ENCODE assay signal across 10 cellular contexts in the genomic region with DNA sequence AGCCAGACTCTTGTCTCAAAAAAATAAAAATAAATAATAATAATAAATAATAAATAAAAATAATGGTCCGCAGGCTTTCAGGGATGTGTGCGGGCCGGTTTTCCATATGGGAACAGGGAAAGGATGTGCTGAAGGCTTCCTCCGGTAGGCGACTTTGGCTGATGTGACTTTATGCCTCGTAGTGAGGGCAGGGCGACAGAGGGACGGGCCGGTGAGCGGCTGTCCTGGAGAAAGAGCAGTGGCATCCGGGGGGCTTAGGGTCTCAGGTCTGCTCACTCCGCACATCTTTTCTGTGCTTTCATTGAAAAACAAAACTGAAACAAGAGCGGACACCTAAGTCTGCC. TPM values are rescaled to one million over a fixed set of nuclear protein-coding genes. Genes with fewer than 3 reads are reported as not detected.
DNase-seq lines count a peak whose midpoint lies in the region; ATAC-seq, FAIRE-seq and TF ChIP-seq lines count a peak whose summit lies in the region.
"Had no signal": no experiment of that assay in that cellular context is flagged by ENCODE, and none has a peak within 500 bp of the region (broad histone marks: within the 10 kb centered on the region; RNA-seq: fewer than 3 reads in every experiment).

No MANE protein-coding gene starts in this region.

- POLR2A ChIA-PET in activated B cell treated with CpG ODN at 0.5 μM for 24 hours (lab: Charles Lee) = no interaction called here

- ATAC-seq in GM23338 (peak; percentile 12), activated B cell treated with CpG ODN at 0.5 μM for 24 hours (ENCODE audit: low read depth) (no peak), HG02852 (IDR thresholded peaks at IDR 0.05; ENCODE audit: unreplicated experiment) (no peak)

- H3K4me3 Mint-ChIP-seq in GM23338 (peak overlapping the region; percentile 71), activated B cell treated with CpG ODN at 0.5 μM for 24 hours (peak overlapping the region; percentile 71)

- no peaks in the 10 kb centered on the region for H3K79me2 ChIP-seq in GM23338 (replicated peaks; ENCODE audit: insufficient read depth)

- no peak for FAIRE-seq in RCC 7860 (lab: Jason Lieb, UNC)

- H3K4me2 ChIP-seq in GM23338 = peak overlapping the region; percentile 90

- H3K36me3 ChIP-seq in GM23338 (ENCODE audit: insufficient read depth) (no peaks in the 10 kb centered on the region), right atrium auricular region (no peaks in the 10 kb centered on the region)

- H3K27me3 Mint-ChIP-seq in GM23338 (ENCODE audit: insufficient read depth, low read depth, poor library complexity) (peaks cover 37% of the 10 kb centered on the region), activated B cell treated with CpG ODN at 0.5 μM for 24 hours (peaks cover 20% of the 10 kb centered on the region)

- DNase-seq in GM23338 (ENCODE audit: low spot score) (peak; percentile 48), activated B cell treated with CpG ODN at 0.5 μM for 24 hours (no peak), right atrium auricular region (ENCODE audit: low spot score) (no peak), RCC 7860 (ENCODE audit: low spot score) (no peak), NCI-H1048 (lab: John Stamatoyannopoulos, UW) (no peak), NOMO-1 (lab: John Stamatoyannopoulos, UW; ENCODE audit: unreplicated experiment in 2 of 2) (no peak)
- DNase-seq: activated CD8-positive, alpha-beta memory T cell treated with anti-CD3 and anti-CD28 coated beads, Interleukin-2, amount 50 U/mL, for 48 hours had no signal

- H4K20me1 ChIP-seq in GM23338 (replicated peaks; ENCODE audit: insufficient read depth) = no peaks in the 10 kb centered on the region

- H3K27me3 ChIP-seq in GM23338 (ENCODE audit: insufficient read depth) (peaks cover 24% of the 10 kb centered on the region), right atrium auricular region (peaks cover 0 to 8% of the 10 kb centered on the region in 2 donors)

- H3K4me1 Mint-ChIP-seq in GM23338 = peaks cover 10% of the 10 kb centered on the region
- peaks cover 7% of the 10 kb centered on the region for H3K4me1 Mint-ChIP-seq in activated B cell treated with CpG ODN at 0.5 μM for 24 hours

- H2AFZ ChIP-seq in GM23338 = peak overlapping the region; percentile 96

- H3K4me3 ChIP-seq in GM23338 (peak overlapping the region; percentile 72), right atrium auricular region (peak overlapping the region; percentile 26 to 51), skin epidermis (peak overlapping the region in 6 of 7 experiments; percentile 40 to 57 (median 42))

- H3K27ac ChIP-seq in GM23338 (ENCODE audit: low read depth) = no peak overlapping the region
- peak overlapping the region in 1 of 2 donors; percentile 23 for H3K27ac ChIP-seq in right atrium auricular region
- peak overlapping the region in 12 of 21 experiments; percentile 12 to 87 (median 61) for H3K27ac ChIP-seq in skin epidermis
- H3K27ac ChIP-seq: epithelial cell of prostate had no signal

- CTCF ChIA-PET in activated B cell treated with CpG ODN at 0.5 μM for 24 hours (lab: Charles Lee) = no interaction called here

- H3K36me3 Mint-ChIP-seq in GM23338 (ENCODE audit: low read depth) = no peaks in the 10 kb centered on the region
- H3K36me3 Mint-ChIP-seq in activated B cell treated with CpG ODN at 0.5 μM for 24 hours (ENCODE audit: low read depth) = no peaks in the 10 kb centered on the region

- no peaks in the 10 kb centered on the region for H3F3A ChIP-seq in GM23338 (replicated peaks; ENCODE audit: low read depth)

- no peak for TF ChIP-seq CTCF in GM23338 (conservative IDR thresholded peaks at IDR 0.05; ENCODE audit: low read depth in 2 of 2)
- no peak for TF ChIP-seq CTCF in activated B cell treated with CpG ODN at 0.5 μM for 24 hours (IDR thresholded peaks at IDR 0.05)
- no peak for TF ChIP-seq CTCF in right atrium auricular region (IDR thresholded peaks at IDR 0.05)

- H3K9me3 ChIP-seq in right atrium auricular region = no peaks in the 10 kb centered on the region

- intact Hi-C loops in activated B cell treated with CpG ODN at 0.5 μM for 24 hours (cut with micrococcal nuclease) = no loop called here

- no peaks in the 10 kb centered on the region for H3K9me2 ChIP-seq in GM23338 (ENCODE audit: insufficient read depth)

- H3K4me1 ChIP-seq in GM23338 (ENCODE audit: insufficient read depth) (peaks cover 10% of the 10 kb centered on the region), right atrium auricular region (peaks cover 0 to 15% of the 10 kb centered on the region in 2 donors)

- H3K27ac Mint-ChIP-seq in GM23338 = no peak overlapping the region
- no peak overlapping the region for H3K27ac Mint-ChIP-seq in activated B cell treated with CpG ODN at 0.5 μM for 24 hours

- H3K9me3 Mint-ChIP-seq in GM23338 = no peaks in the 10 kb centered on the region
- H3K9me3 Mint-ChIP-seq in activated B cell treated with CpG ODN at 0.5 μM for 24 hours = no peaks in the 10 kb centered on the region

TF ChIP-seq in GM23338, 12 proteins besides CTCF, POLR2A, EP300 and RAD21 (continues in another document):
- TF ChIP-seq, protein P1, sequence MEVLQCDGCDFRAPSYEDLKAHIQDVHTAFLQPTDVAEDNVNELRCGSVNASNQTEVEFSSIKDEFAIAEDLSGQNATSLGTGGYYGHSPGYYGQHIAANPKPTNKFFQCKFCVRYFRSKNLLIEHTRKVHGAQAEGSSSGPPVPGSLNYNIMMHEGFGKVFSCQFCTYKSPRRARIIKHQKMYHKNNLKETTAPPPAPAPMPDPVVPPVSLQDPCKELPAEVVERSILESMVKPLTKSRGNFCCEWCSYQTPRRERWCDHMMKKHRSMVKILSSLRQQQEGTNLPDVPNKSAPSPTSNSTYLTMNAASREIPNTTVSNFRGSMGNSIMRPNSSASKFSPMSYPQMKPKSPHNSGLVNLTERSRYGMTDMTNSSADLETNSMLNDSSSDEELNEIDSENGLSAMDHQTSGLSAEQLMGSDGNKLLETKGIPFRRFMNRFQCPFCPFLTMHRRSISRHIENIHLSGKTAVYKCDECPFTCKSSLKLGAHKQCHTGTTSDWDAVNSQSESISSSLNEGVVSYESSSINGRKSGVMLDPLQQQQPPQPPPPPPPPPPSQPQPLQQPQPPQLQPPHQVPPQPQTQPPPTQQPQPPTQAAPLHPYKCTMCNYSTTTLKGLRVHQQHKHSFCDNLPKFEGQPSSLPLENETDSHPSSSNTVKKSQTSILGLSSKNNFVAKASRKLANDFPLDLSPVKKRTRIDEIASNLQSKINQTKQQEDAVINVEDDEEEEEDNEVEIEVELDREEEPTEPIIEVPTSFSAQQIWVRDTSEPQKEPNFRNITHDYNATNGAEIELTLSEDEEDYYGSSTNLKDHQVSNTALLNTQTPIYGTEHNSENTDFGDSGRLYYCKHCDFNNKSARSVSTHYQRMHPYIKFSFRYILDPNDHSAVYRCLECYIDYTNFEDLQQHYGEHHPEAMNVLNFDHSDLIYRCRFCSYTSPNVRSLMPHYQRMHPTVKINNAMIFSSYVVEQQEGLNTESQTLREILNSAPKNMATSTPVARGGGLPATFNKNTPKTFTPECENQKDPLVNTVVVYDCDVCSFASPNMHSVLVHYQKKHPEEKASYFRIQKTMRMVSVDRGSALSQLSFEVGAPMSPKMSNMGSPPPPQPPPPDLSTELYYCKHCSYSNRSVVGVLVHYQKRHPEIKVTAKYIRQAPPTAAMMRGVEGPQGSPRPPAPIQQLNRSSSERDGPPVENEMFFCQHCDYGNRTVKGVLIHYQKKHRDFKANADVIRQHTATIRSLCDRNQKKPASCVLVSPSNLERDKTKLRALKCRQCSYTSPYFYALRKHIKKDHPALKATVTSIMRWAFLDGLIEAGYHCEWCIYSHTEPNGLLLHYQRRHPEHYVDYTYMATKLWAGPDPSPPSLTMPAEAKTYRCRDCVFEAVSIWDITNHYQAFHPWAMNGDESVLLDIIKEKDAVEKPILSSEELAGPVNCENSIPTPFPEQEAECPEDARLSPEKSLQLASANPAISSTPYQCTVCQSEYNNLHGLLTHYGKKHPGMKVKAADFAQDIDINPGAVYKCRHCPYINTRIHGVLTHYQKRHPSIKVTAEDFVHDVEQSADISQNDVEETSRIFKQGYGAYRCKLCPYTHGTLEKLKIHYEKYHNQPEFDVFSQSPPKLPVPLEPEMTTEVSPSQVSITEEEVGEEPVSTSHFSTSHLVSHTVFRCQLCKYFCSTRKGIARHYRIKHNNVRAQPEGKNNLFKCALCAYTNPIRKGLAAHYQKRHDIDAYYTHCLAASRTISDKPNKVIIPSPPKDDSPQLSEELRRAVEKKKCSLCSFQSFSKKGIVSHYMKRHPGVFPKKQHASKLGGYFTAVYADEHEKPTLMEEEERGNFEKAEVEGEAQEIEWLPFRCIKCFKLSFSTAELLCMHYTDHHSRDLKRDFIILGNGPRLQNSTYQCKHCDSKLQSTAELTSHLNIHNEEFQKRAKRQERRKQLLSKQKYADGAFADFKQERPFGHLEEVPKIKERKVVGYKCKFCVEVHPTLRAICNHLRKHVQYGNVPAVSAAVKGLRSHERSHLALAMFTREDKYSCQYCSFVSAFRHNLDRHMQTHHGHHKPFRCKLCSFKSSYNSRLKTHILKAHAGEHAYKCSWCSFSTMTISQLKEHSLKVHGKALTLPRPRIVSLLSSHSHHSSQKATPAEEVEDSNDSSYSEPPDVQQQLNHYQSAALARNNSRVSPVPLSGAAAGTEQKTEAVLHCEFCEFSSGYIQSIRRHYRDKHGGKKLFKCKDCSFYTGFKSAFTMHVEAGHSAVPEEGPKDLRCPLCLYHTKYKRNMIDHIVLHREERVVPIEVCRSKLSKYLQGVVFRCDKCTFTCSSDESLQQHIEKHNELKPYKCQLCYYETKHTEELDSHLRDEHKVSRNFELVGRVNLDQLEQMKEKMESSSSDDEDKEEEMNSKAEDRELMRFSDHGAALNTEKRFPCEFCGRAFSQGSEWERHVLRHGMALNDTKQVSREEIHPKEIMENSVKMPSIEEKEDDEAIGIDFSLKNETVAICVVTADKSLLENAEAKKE (CRISPR knock-in tag; IDR thresholded peaks at IDR 0.05) = no peak
- TF ChIP-seq EZH2 (IDR thresholded peaks at IDR 0.05; ENCODE audit: low read depth, unreplicated experiment) = peak; percentile 59

RNA-seq across cellular contexts. Expression of a gene that starts 0.8 kb away (rescaled TPM):
- 4.5 and 8.3 TPM in 2 replicates for total RNA-seq in GM23338 (2014; rRNA removed; shearing (Covaris generic))
- polyA plus RNA-seq in GM23338 (2016; fragmentation: Nextera tagmentation; extraction: Ambion mirVana) = 5.6 and 5.8 TPM in 2 replicates
- total RNA-seq in activated B cell treated with CpG ODN at 0.5 μM for 24 hours (not detected in 2 replicates), right atrium auricular region (1 to 10 TPM; 1.1 to 6.9 TPM)

RNA-seq across cellular contexts. Expression of a gene that starts 22.7 kb away (rescaled TPM):
- total RNA-seq in GM23338 (2014; rRNA removed; shearing (Covaris generic)) = 15.6 and 19.8 TPM in 2 replicates
- 8.8 and 9.7 TPM in 2 replicates for polyA plus RNA-seq in GM23338 (2016; fragmentation: Nextera tagmentation; extraction: Ambion mirVana)
- 18.9 and 20.1 TPM in 2 replicates for total RNA-seq in activated B cell treated with CpG ODN at 0.5 μM for 24 hours
- 10 to 100 TPM; 10.2 to 12.6 TPM for total RNA-seq in right atrium auricular region

RNA-seq across cellular contexts. Expression of a gene that starts 38.7 kb away (rescaled TPM):
- 44.2 and 59.4 TPM in 2 replicates for total RNA-seq in GM23338 (2014; rRNA removed; shearing (Covaris generic))
- 97.4 and 108 TPM in 2 replicates for polyA plus RNA-seq in GM23338 (2016; fragmentation: Nextera tagmentation; extraction: Ambion mirVana)
- total RNA-seq in activated B cell treated with CpG ODN at 0.5 μM for 24 hours = 33.1 and 40.1 TPM in 2 replicates
- total RNA-seq in right atrium auricular region = 10 to 100 TPM; 33.7 to 36.0 TPM

RNA-seq across cellular contexts. Expression of a gene that starts 43.7 kb away (rescaled TPM):
- total RNA-seq in GM23338 (2014; rRNA removed; shearing (Covaris generic)) = not detected in 2 replicates
- polyA plus RNA-seq in GM23338 (2016; fragmentation: Nextera tagmentation; extraction: Ambion mirVana) = not detected in 2 replicates
- total RNA-seq in activated B cell treated with CpG ODN at 0.5 μM for 24 hours (not detected in 2 replicates), right atrium auricular region (not detected)
